19 cellular contexts compared by ENCODE assay signal in genomic region chrX:154321152-154321551, GRCh38. TPM values are rescaled to one million over a fixed set of nuclear protein-coding genes. Genes with fewer than 3 reads are reported as not detected.
"Had no signal": no experiment of that assay in that cellular context is flagged by ENCODE, and none has a peak within 500 bp of the region (broad histone marks: within the 10 kb centered on the region; RNA-seq: fewer than 3 reads in every experiment).

No MANE protein-coding gene starts in this region.

- H3K27me3 ChIP-seq: body of pancreas, testis had no signal

- DNase-seq: activated CD4-positive, alpha-beta T cell treated with anti-CD3 and anti-CD28 coated beads, Interleukin-2, amount 50 U/mL, for 4 hours; activated gamma-delta T cell; activated T-cell treated with anti-CD3 and anti-CD28 coated beads, Interleukin-2, amount 50 U/mL, for 4 hours; central memory CD4-positive, alpha-beta T cell; effector memory CD4-positive, alpha-beta T cell; hypothalamus; occipital lobe; right cardiac atrium; stimulated activated naive CD4-positive, alpha-beta T cell had no signal

- H3K4me3 ChIP-seq: body of pancreas, lung, testis had no signal

- H3K9me3 ChIP-seq: body of pancreas, testis had no signal

- H3K9me3 Mint-ChIP-seq: activated T-cell treated with anti-CD3 and anti-CD28 coated beads, Interleukin-2, amount 50 U/mL, for 4 hours; natural killer cell treated with Interleukin-12 subunit alpha and Interleukin-12 subunit beta and Interleukin-15 and Interleukin-18, amount 100 ng/mL, for 72 hours had no signal

- ATAC-seq: activated CD4-positive, CD25-positive, alpha-beta regulatory T cell treated with anti-CD3 and anti-CD28 coated beads, Interleukin-2, amount 50 U/mL, for 24 hours; body of pancreas; natural killer cell treated with Interleukin-12 subunit alpha and Interleukin-12 subunit beta and Interleukin-15 and Interleukin-18, amount 100 ng/mL, for 72 hours had no signal

- H3K4me3 Mint-ChIP-seq: activated T-cell treated with anti-CD3 and anti-CD28 coated beads, Interleukin-2, amount 50 U/mL, for 4 hours; natural killer cell treated with Interleukin-12 subunit alpha and Interleukin-12 subunit beta and Interleukin-15 and Interleukin-18, amount 100 ng/mL, for 72 hours had no signal

- H3K36me3 Mint-ChIP-seq: natural killer cell treated with Interleukin-12 subunit alpha and Interleukin-12 subunit beta and Interleukin-15 and Interleukin-18, amount 100 ng/mL, for 72 hours had no signal

- H3K4me1 ChIP-seq: body of pancreas, testis had no signal

- H3K27ac ChIP-seq: body of pancreas, testis had no signal

- H3K27ac Mint-ChIP-seq: progenitor cell of endocrine pancreas had no signal

RNA-seq across cellular contexts. Expression of gene TKTL1, which starts 25.6 kb away (rescaled TPM):
- total RNA-seq: activated T-cell treated with anti-CD3 and anti-CD28 coated beads, Interleukin-2, amount 50 U/mL, for 4 hours; body of pancreas; progenitor cell of endocrine pancreas had no signal

RNA-seq across cellular contexts. Expression of gene TEX28, which starts 26.2 kb away (rescaled TPM):
- total RNA-seq: activated T-cell treated with anti-CD3 and anti-CD28 coated beads, Interleukin-2, amount 50 U/mL, for 4 hours; body of pancreas; epithelial cell of proximal tubule; lung; natural killer cell treated with Interleukin-12 subunit alpha and Interleukin-12 subunit beta and Interleukin-15 and Interleukin-18, amount 100 ng/mL, for 72 hours; occipital lobe; progenitor cell of endocrine pancreas; right cardiac atrium; T-helper 2 cell treated with Interferon-gamma antibody and Interleukin-4, amounts not matched to agents 100 ng/mL and 5 ng/mL, for 36 hours; urinary bladder had no signal
- polyA plus RNA-seq: right cardiac atrium, small intestine, urinary bladder had no signal
